Comparison of ENCODE assay signal across 8 cellular contexts in genomic region chr3:136343873-136344281, GRCh38.
DNase-seq lines count a peak whose midpoint lies in the region; ATAC-seq and TF ChIP-seq lines count a peak whose summit lies in the region.

No MANE protein-coding gene starts in this region.

- peaks cover 34% of the 10 kb centered on the region for H3K36me3 Mint-ChIP-seq in activated CD4-positive, alpha-beta T cell treated with anti-CD3 and anti-CD28 coated beads, Interleukin-2, amount 10 ng/mL, durations not matched to agents 7 days and 5 days (ENCODE audit: low read depth)
- peaks cover 22% of the 10 kb centered on the region for H3K36me3 Mint-ChIP-seq in activated naive CD4-positive, alpha-beta T cell treated with anti-CD3 and anti-CD28 coated beads for 36 hours (ENCODE audit: low read depth)

- no peak overlapping the region for H3K4me3 ChIP-seq in heart right ventricle
- H3K4me3 ChIP-seq in smooth muscle cell = no peak overlapping the region

- H3K9me3 ChIP-seq in heart right ventricle (no peaks in the 10 kb centered on the region), smooth muscle cell (replicated peaks; ENCODE audit: low read depth) (no peaks in the 10 kb centered on the region)

- H2AFZ ChIP-seq in smooth muscle cell (ENCODE audit: low read depth) = no peak overlapping the region

- H3K9me3 Mint-ChIP-seq in activated CD4-positive, alpha-beta T cell treated with anti-CD3 and anti-CD28 coated beads, Interleukin-2, amount 10 ng/mL, durations not matched to agents 7 days and 5 days = no peaks in the 10 kb centered on the region
- no peaks in the 10 kb centered on the region for H3K9me3 Mint-ChIP-seq in activated naive CD4-positive, alpha-beta T cell treated with anti-CD3 and anti-CD28 coated beads for 36 hours

- H3K27ac ChIP-seq in heart right ventricle (peak overlapping the region in 2 of 10 donors; percentile 5 to 17), smooth muscle cell (ENCODE audit: low read depth) (peak overlapping the region; percentile 73)

- POLR2A ChIA-PET in activated CD4-positive, alpha-beta T cell treated with anti-CD3 and anti-CD28 coated beads, Interleukin-2, amount 10 ng/mL, durations not matched to agents 7 days and 5 days (lab: Charles Lee) = no interaction called here

- TF ChIP-seq CTCF in heart right ventricle (IDR thresholded peaks at IDR 0.05) (no peak), smooth muscle cell (IDR thresholded peaks at IDR 0.05; ENCODE audit: borderline replicate concordance, insufficient read depth, poor library complexity, severe bottlenecking) (no peak)

- no peaks in the 10 kb centered on the region for H3K79me2 ChIP-seq in smooth muscle cell (ENCODE audit: low read depth)

- intact Hi-C loops in heart right ventricle (cut with DNase I) = no loop called here
- intact Hi-C loops in activated naive CD4-positive, alpha-beta T cell treated with anti-CD3 and anti-CD28 coated beads for 36 hours (cut with micrococcal nuclease) = no loop called here

- H3K4me1 ChIP-seq in heart right ventricle (peaks cover 0 to 13% (median 10%) of the 10 kb centered on the region in 9 donors), smooth muscle cell (ENCODE audit: low read depth) (peaks cover 9% of the 10 kb centered on the region)

- peak in 7 of 8 donors; percentile 86 to 95 (median 90) for ATAC-seq in heart right ventricle

- H3K27me3 Mint-ChIP-seq in activated CD4-positive, alpha-beta T cell treated with anti-CD3 and anti-CD28 coated beads, Interleukin-2, amount 10 ng/mL, durations not matched to agents 7 days and 5 days = no peaks in the 10 kb centered on the region
- H3K27me3 Mint-ChIP-seq in activated naive CD4-positive, alpha-beta T cell treated with anti-CD3 and anti-CD28 coated beads for 36 hours (ENCODE audit: low read depth) = no peaks in the 10 kb centered on the region

- H4K20me1 ChIP-seq in smooth muscle cell (ENCODE audit: low read depth) = no peaks in the 10 kb centered on the region

- no peak overlapping the region for H3K4me3 Mint-ChIP-seq in activated CD4-positive, alpha-beta T cell treated with anti-CD3 and anti-CD28 coated beads, Interleukin-2, amount 10 ng/mL, durations not matched to agents 7 days and 5 days
- no peak overlapping the region for H3K4me3 Mint-ChIP-seq in activated naive CD4-positive, alpha-beta T cell treated with anti-CD3 and anti-CD28 coated beads for 36 hours

- WGBS in heart right ventricle, 2 donors = 28 to 40% methylated on average over 4 of the region's 4 CpGs
- under 1% methylated on average over 4 of the region's 4 CpGs for WGBS in smooth muscle cell (ENCODE audit: low lambda C conversion rate)

- CTCF ChIA-PET in activated CD4-positive, alpha-beta T cell treated with anti-CD3 and anti-CD28 coated beads, Interleukin-2, amount 10 ng/mL, durations not matched to agents 7 days and 5 days (lab: Charles Lee) = no interaction called here
- CTCF ChIA-PET in activated naive CD4-positive, alpha-beta T cell treated with anti-CD3 and anti-CD28 coated beads for 36 hours (lab: Charles Lee) = no interaction called here

- no peaks in the 10 kb centered on the region for H3K4me1 Mint-ChIP-seq in activated CD4-positive, alpha-beta T cell treated with anti-CD3 and anti-CD28 coated beads, Interleukin-2, amount 10 ng/mL, durations not matched to agents 7 days and 5 days
- no peaks in the 10 kb centered on the region for H3K4me1 Mint-ChIP-seq in activated naive CD4-positive, alpha-beta T cell treated with anti-CD3 and anti-CD28 coated beads for 36 hours (ENCODE audit: low read depth)

- H3K36me3 ChIP-seq in heart right ventricle = peaks cover 0 to 99% (median 24%) of the 10 kb centered on the region in 9 donors
- peaks cover 12% of the 10 kb centered on the region for H3K36me3 ChIP-seq in smooth muscle cell (ENCODE audit: low read depth)

- H3F3A ChIP-seq in smooth muscle cell (ENCODE audit: low read depth) = peaks cover 15% of the 10 kb centered on the region

- H3K27ac Mint-ChIP-seq in activated CD4-positive, alpha-beta T cell treated with anti-CD3 and anti-CD28 coated beads, Interleukin-2, amount 10 ng/mL, durations not matched to agents 7 days and 5 days = no peak overlapping the region
- H3K27ac Mint-ChIP-seq in activated naive CD4-positive, alpha-beta T cell treated with anti-CD3 and anti-CD28 coated beads for 36 hours = no peak overlapping the region

- peak; percentile 23 for DNase-seq in activated CD4-positive, alpha-beta T cell treated with anti-CD3 and anti-CD28 coated beads for 48 hours
- DNase-seq in activated CD4-positive, alpha-beta T cell treated with anti-CD3 and anti-CD28 coated beads, Interleukin-2, amount 10 ng/mL, durations not matched to agents 7 days and 5 days = no peak
- DNase-seq in T1000 (lab: John Stamatoyannopoulos, UW) (peak; percentile 15), heart right ventricle (peak; percentile 78), smooth muscle cell (lab: John Stamatoyannopoulos, UW; ENCODE audit: unreplicated experiment) (peak; percentile 60), GM19238 (ENCODE audit: insufficient read length, low spot score) (no peak), NCI-H1048 (lab: John Stamatoyannopoulos, UW) (no peak)
- DNase-seq in activated naive CD4-positive, alpha-beta T cell treated with anti-CD3 and anti-CD28 coated beads for 36 hours = no peak

- H3K4me2 ChIP-seq in smooth muscle cell = peak overlapping the region; percentile 17

- no peaks in the 10 kb centered on the region for H3K27me3 ChIP-seq in heart right ventricle
- no peaks in the 10 kb centered on the region for H3K27me3 ChIP-seq in smooth muscle cell (ENCODE audit: low read depth)

- no peak overlapping the region for H3K9ac ChIP-seq in smooth muscle cell (ENCODE audit: low read depth)

Comparison
In these comparisons a context has a peak if more than half of its experiments do, and no peak if none do; other contexts are left out.
1. DNase-seq: peak in activated CD4-positive, alpha-beta T cell treated with anti-CD3 and anti-CD28 coated beads for 48 hours (single experiment), T1000 (single experiment), heart right ventricle (2 of 2) and smooth muscle cell (single experiment); none in activated CD4-positive, alpha-beta T cell treated with anti-CD3 and anti-CD28 coated beads, Interleukin-2, amount 10 ng/mL, durations not matched to agents 7 days and 5 days (single experiment), GM19238 (single experiment), NCI-H1048 (single experiment) and activated naive CD4-positive, alpha-beta T cell treated with anti-CD3 and anti-CD28 coated beads for 36 hours (single experiment).